ENCODE assay signal across 23 cellular contexts in the genomic region with DNA sequence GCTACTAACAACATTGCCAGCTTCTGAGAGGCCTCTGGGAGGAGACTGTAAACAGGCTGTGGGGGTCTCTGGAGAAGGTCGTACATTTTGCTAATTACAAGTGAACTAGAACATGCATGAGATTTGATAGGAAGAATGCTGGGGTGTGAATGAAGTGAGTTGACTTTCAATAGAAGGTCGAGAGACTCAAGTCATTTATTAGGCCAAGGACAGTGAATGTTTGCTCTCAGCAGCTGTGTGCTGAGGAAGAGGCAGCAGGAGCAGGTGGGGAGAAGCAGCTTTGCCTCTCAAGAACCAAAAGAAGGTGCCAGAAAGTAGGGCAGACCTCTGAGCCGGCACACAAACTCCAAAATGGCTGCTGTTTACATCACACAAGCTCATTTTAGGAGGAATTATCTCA.
"Had no signal": no experiment of that assay in that cellular context is flagged by ENCODE, and none has a peak within 500 bp of the region (broad histone marks: within the 10 kb centered on the region; RNA-seq: fewer than 3 reads in every experiment).

No MANE protein-coding gene starts in this region.

- H3K36me3 ChIP-seq: cardiac muscle cell, sigmoid colon, stomach, suprapubic skin, tibial nerve had no signal

- DNase-seq: activated CD4-positive, alpha-beta memory T cell treated with anti-CD3 and anti-CD28 coated beads, Interleukin-2, amount 10 ng/mL, durations not matched to agents 7 days and 5 days; activated CD4-positive, alpha-beta T cell treated with anti-CD3 and anti-CD28 coated beads, Interleukin-2, amount 10 ng/mL, durations not matched to agents 24 days and 14 days; activated effector memory CD4-positive, alpha-beta T cell treated with anti-CD3 and anti-CD28 coated beads, Interleukin-2, amount 50 U/mL, for 16 hours; activated T-cell treated with anti-CD3 and anti-CD28 coated beads for 4 hours; anterior cingulate cortex; effector CD8-positive, alpha-beta T cell; foreskin keratinocyte; hippocampal formation; mucosa of descending colon; nephron progenitor cell; sigmoid colon; stimulated activated CD4-positive, alpha-beta T cell treated with anti-CD3 and anti-CD28 coated beads, Interleukin-15, amount 100 ng/mL, for 24 hours; stomach had no signal

- H3K4me3 ChIP-seq: body of pancreas, cardiac muscle cell, mucosa of descending colon, sigmoid colon, smooth muscle cell, stomach, suprapubic skin, tibial nerve had no signal

- H3K36me3 Mint-ChIP-seq: activated naive CD4-positive, alpha-beta T cell treated with anti-CD3 and anti-CD28 coated beads, Interleukin-2, amount 50 U/mL, for 24 hours; memory B cell; stimulated activated memory B cell treated with anti-CD40 and anti-IgM and Interleukin-4, amounts not matched to agents 10 μg/mL and 1 μg/mL and 100 μg/mL, for 72 hours had no signal

- H3K27ac ChIP-seq: body of pancreas, cardiac muscle cell, foreskin keratinocyte, sigmoid colon, stomach, suprapubic skin, tibial nerve had no signal

- H3K9me3 Mint-ChIP-seq: activated CD4-positive, alpha-beta memory T cell treated with anti-CD3 and anti-CD28 coated beads, Interleukin-2, amount 10 ng/mL, durations not matched to agents 7 days and 5 days; activated CD4-positive, alpha-beta T cell treated with anti-CD3 and anti-CD28 coated beads, Interleukin-2, amount 10 ng/mL, durations not matched to agents 24 days and 14 days; dendritic cell treated with granulocyte-macrophage colony-stimulating factor and Interleukin-4, amounts not matched to agents 40 ng/mL and 50 ng/mL, for 4 days; T-helper 1 cell treated with Interleukin-12 subunit alpha and Interleukin-12 subunit beta and Interleukin-4 antibody, amounts not matched to agents 30 μg/mL and 1 μg/mL, for 36 hours had no signal

- H3K4me1 Mint-ChIP-seq: activated CD4-positive, alpha-beta memory T cell treated with anti-CD3 and anti-CD28 coated beads, Interleukin-2, amount 10 ng/mL, durations not matched to agents 7 days and 5 days; memory B cell; stimulated activated memory B cell treated with anti-CD40 and anti-IgM and Interleukin-4, amounts not matched to agents 10 μg/mL and 1 μg/mL and 100 μg/mL, for 72 hours had no signal

- H3K4me2 ChIP-seq: smooth muscle cell had no signal

- ATAC-seq: body of pancreas; foreskin keratinocyte; mucosa of descending colon; stimulated activated memory B cell treated with anti-CD40 and anti-IgM and Interleukin-4, amounts not matched to agents 10 μg/mL and 1 μg/mL and 100 μg/mL, for 72 hours had no signal

- H3K27ac Mint-ChIP-seq: activated CD4-positive, alpha-beta memory T cell treated with anti-CD3 and anti-CD28 coated beads, Interleukin-2, amount 10 ng/mL, durations not matched to agents 7 days and 5 days; activated CD4-positive, alpha-beta T cell treated with anti-CD3 and anti-CD28 coated beads, Interleukin-2, amount 10 ng/mL, durations not matched to agents 24 days and 14 days; activated naive CD4-positive, alpha-beta T cell treated with anti-CD3 and anti-CD28 coated beads, Interleukin-2, amount 50 U/mL, for 24 hours; dendritic cell treated with granulocyte-macrophage colony-stimulating factor and Interleukin-4, amounts not matched to agents 40 ng/mL and 50 ng/mL, for 4 days; memory B cell; nephron progenitor cell; stimulated activated memory B cell treated with anti-CD40 and anti-IgM and Interleukin-4, amounts not matched to agents 10 μg/mL and 1 μg/mL and 100 μg/mL, for 72 hours; T-helper 1 cell treated with Interleukin-12 subunit alpha and Interleukin-12 subunit beta and Interleukin-4 antibody, amounts not matched to agents 30 μg/mL and 1 μg/mL, for 36 hours had no signal

- H3K27me3 ChIP-seq: body of pancreas, cardiac muscle cell, foreskin keratinocyte, sigmoid colon, stomach, suprapubic skin, tibial nerve had no signal

- H3K9me3 ChIP-seq: body of pancreas, mucosa of descending colon, sigmoid colon, suprapubic skin, tibial nerve had no signal

- H3K4me3 Mint-ChIP-seq: activated CD4-positive, alpha-beta memory T cell treated with anti-CD3 and anti-CD28 coated beads, Interleukin-2, amount 10 ng/mL, durations not matched to agents 7 days and 5 days; activated CD4-positive, alpha-beta T cell treated with anti-CD3 and anti-CD28 coated beads, Interleukin-2, amount 10 ng/mL, durations not matched to agents 24 days and 14 days; activated naive CD4-positive, alpha-beta T cell treated with anti-CD3 and anti-CD28 coated beads, Interleukin-2, amount 50 U/mL, for 24 hours; dendritic cell treated with granulocyte-macrophage colony-stimulating factor and Interleukin-4, amounts not matched to agents 40 ng/mL and 50 ng/mL, for 4 days; memory B cell; nephron progenitor cell; stimulated activated memory B cell treated with anti-CD40 and anti-IgM and Interleukin-4, amounts not matched to agents 10 μg/mL and 1 μg/mL and 100 μg/mL, for 72 hours; T-helper 1 cell treated with Interleukin-12 subunit alpha and Interleukin-12 subunit beta and Interleukin-4 antibody, amounts not matched to agents 30 μg/mL and 1 μg/mL, for 36 hours had no signal

- H3K4me1 ChIP-seq: sigmoid colon, stomach, tibial nerve had no signal
